ENCODE assay signal across 18 cellular contexts in genomic region chr4:120555058-120555457, GRCh38.
"Had no signal": no experiment of that assay in that cellular context is flagged by ENCODE, and none has a peak within 500 bp of the region (broad histone marks: within the 10 kb centered on the region; RNA-seq: fewer than 3 reads in every experiment).

No MANE protein-coding gene starts in this region.

- H3K9me3 ChIP-seq: breast epithelium, stomach, testis, upper lobe of left lung had no signal

- H3K9ac ChIP-seq: neural progenitor cell had no signal

- H2AFZ ChIP-seq: neural progenitor cell had no signal

- H3K27ac ChIP-seq: breast epithelium, foreskin keratinocyte, neural progenitor cell, stomach, testis, upper lobe of left lung had no signal

- ATAC-seq: activated naive CD8-positive, alpha-beta T cell treated with anti-CD3 and anti-CD28 coated beads, Interleukin-2, amount 50 U/mL, for 24 hours; effector memory CD8-positive, alpha-beta T cell; foreskin keratinocyte; sciatic nerve had no signal

- H3K4me3 ChIP-seq: breast epithelium, neural progenitor cell, stomach, testis, upper lobe of left lung had no signal

- DNase-seq: activated CD4-positive, alpha-beta T cell treated with anti-CD3 and anti-CD28 coated beads for 1 hour; activated CD4-positive, alpha-beta T cell treated with anti-CD3 and anti-CD28 coated beads, Interleukin-2, amount 50 U/mL, for 48 hours; activated naive CD4-positive, alpha-beta T cell treated with anti-CD3 and anti-CD28 coated beads for 36 hours; activated naive CD8-positive, alpha-beta T cell treated with anti-CD3 and anti-CD28 coated beads, Interleukin-2, amount 50 U/mL, for 24 hours; activated T-cell treated with anti-CD3 and anti-CD28 coated beads, Interleukin-2, amount 50 U/mL, for 1 hour; aorta; dermis blood vessel endothelial cell; effector memory CD8-positive, alpha-beta T cell; foreskin keratinocyte; midbrain; stimulated activated CD4-positive, alpha-beta T cell treated with anti-CD3 and anti-CD28 coated beads, Interleukin-12 subunit alpha, Interleukin-12 subunit beta, amount 100 ng/mL, for 4 hours; stimulated activated CD4-positive, alpha-beta T cell treated with anti-CD3 and anti-CD28 coated beads, Interleukin-2, amount 100 ng/mL, for 24 hours; stomach; testis; upper lobe of left lung had no signal

- H3K27me3 ChIP-seq: breast epithelium, foreskin keratinocyte, neural progenitor cell, stomach, testis, upper lobe of left lung had no signal

- H3K4me2 ChIP-seq: neural progenitor cell had no signal

- H3K36me3 ChIP-seq: breast epithelium, neural progenitor cell, stomach, upper lobe of left lung had no signal

- H3K4me1 ChIP-seq: breast epithelium, foreskin keratinocyte, stomach, testis, upper lobe of left lung had no signal
